Comparison of ENCODE assay signal across 10 cellular contexts in the genomic region with DNA sequence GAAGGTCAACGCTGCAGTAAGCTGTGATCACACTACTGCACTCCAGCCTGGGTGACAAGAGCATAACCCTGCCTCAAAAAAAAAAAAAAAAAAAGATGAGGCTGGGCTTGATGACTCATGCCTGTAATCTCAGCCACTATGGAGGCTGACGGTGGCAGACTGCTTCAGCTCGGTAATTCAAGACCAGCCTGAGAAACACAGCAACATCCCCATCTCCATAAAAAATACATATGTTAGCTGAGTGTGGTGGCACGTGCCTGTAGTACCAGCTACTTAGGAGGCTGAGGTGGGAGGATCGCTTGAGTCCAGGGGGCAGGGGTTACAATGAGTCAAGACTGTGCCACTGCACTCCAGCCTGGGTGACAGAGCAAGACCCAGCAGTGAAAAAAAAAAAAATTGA. TPM values are rescaled to one million over a fixed set of nuclear protein-coding genes. Genes with fewer than 3 reads are reported as not detected.
A peak's percentile ranks its signal among the peaks of the same experiment; 100 is the strongest.
DNase-seq lines count a peak whose midpoint lies in the region; ATAC-seq and TF ChIP-seq lines count a peak whose summit lies in the region.
"Had no signal": no experiment of that assay in that cellular context is flagged by ENCODE, and none has a peak within 500 bp of the region (broad histone marks: within the 10 kb centered on the region; RNA-seq: fewer than 3 reads in every experiment).

No MANE protein-coding gene starts in this region.

- peak overlapping the region; percentile 51 for H3K4me3 Mint-ChIP-seq in activated naive CD8-positive, alpha-beta T cell treated with anti-CD3 and anti-CD28 coated beads, Interleukin-2, amount 10 ng/mL, durations not matched to agents 7 days and 5 days

- peaks cover 28% of the 10 kb centered on the region for H3K36me3 Mint-ChIP-seq in activated naive CD8-positive, alpha-beta T cell treated with anti-CD3 and anti-CD28 coated beads, Interleukin-2, amount 10 ng/mL, durations not matched to agents 7 days and 5 days

- no peak overlapping the region for H3K9ac ChIP-seq in DND-41 (ENCODE audit: low read depth, low read length)
- H3K9ac ChIP-seq in mesenchymal stem cell (ENCODE audit: low read length) = no peak overlapping the region

- no peak overlapping the region for H3K4ac ChIP-seq in mesenchymal stem cell (ENCODE audit: low read depth in 1 of 2, low read length in 2 of 2)

- TF ChIP-seq CTCF in DND-41 (IDR thresholded peaks at IDR 0.05; ENCODE audit: borderline replicate concordance, extremely low read depth, low read length, poor library complexity, severe bottlenecking) = no peak
- no peak for TF ChIP-seq CTCF in tibial artery (IDR thresholded peaks at IDR 0.05)

- WGBS in mesenchymal stem cell = 78% methylated on average over 2 of the region's 5 CpGs

- no peaks in the 10 kb centered on the region for H4K20me1 ChIP-seq in DND-41 (ENCODE audit: insufficient read depth, low read length)

- H4K91ac ChIP-seq in mesenchymal stem cell (ENCODE audit: low read length) = no peak overlapping the region

- H2BK12ac ChIP-seq in mesenchymal stem cell (ENCODE audit: low read length in 2 of 2) = no peak overlapping the region

- H3K23ac ChIP-seq in mesenchymal stem cell (ENCODE audit: low read length in 2 of 2) = no peak overlapping the region

- H3K18ac ChIP-seq in mesenchymal stem cell (ENCODE audit: low read depth in 1 of 2, low read length in 2 of 2) = no peak overlapping the region

- no peak overlapping the region for H3K4me2 ChIP-seq in DND-41 (ENCODE audit: insufficient read depth, low read length)
- peak overlapping the region; percentile 3 for H3K4me2 ChIP-seq in mesenchymal stem cell (ENCODE audit: low read length, poor library complexity, severe bottlenecking)

- H2BK15ac ChIP-seq in mesenchymal stem cell (ENCODE audit: low read depth, poor library complexity, severe bottlenecking) = no peak overlapping the region

- no peaks in the 10 kb centered on the region for H3K27me3 ChIP-seq in DND-41 (ENCODE audit: insufficient read depth, low read length, poor library complexity)
- H3K27me3 ChIP-seq in mesenchymal stem cell (ENCODE audit: control insufficient read depth in 1 of 2, insufficient read depth in 1 of 2, low read length in 2 of 2) = no peaks in the 10 kb centered on the region
- no peaks in the 10 kb centered on the region for H3K27me3 ChIP-seq in tibial artery
- H3K27me3 ChIP-seq: gastroesophageal sphincter had no signal

- H2AFZ ChIP-seq in DND-41 (ENCODE audit: low read depth, low read length) (no peak overlapping the region), mesenchymal stem cell (ENCODE audit: low read depth, low read length) (no peak overlapping the region)

- H4K8ac ChIP-seq in mesenchymal stem cell (ENCODE audit: low read length) = no peak overlapping the region

- H3K4me1 Mint-ChIP-seq in activated naive CD8-positive, alpha-beta T cell treated with anti-CD3 and anti-CD28 coated beads, Interleukin-2, amount 10 ng/mL, durations not matched to agents 7 days and 5 days = peaks cover 26% of the 10 kb centered on the region

- peaks cover 28% of the 10 kb centered on the region for H3K4me1 ChIP-seq in DND-41 (ENCODE audit: insufficient read depth, low read length)
- peaks cover 5% of the 10 kb centered on the region for H3K4me1 ChIP-seq in mesenchymal stem cell (ENCODE audit: control insufficient read depth, insufficient read depth, low read depth, low read length)
- peaks cover 0 to 7% (median 3%) of the 10 kb centered on the region in 4 donors for H3K4me1 ChIP-seq in tibial artery

- H3K27ac ChIP-seq in DND-41 (ENCODE audit: low read length) (no peak overlapping the region), mesenchymal stem cell (ENCODE audit: low read length, poor library complexity, severe bottlenecking) (peak overlapping the region; percentile 14), tibial artery (no peak overlapping the region)
- H3K27ac ChIP-seq: gastroesophageal sphincter had no signal

- no peak overlapping the region for H2BK120ac ChIP-seq in mesenchymal stem cell (ENCODE audit: low read depth, low read length)

- intact Hi-C loops in tibial artery (cut with DNase I; ENCODE audit: low total_unique reads) = no loop called here

- H3K27ac Mint-ChIP-seq in activated naive CD8-positive, alpha-beta T cell treated with anti-CD3 and anti-CD28 coated beads, Interleukin-2, amount 10 ng/mL, durations not matched to agents 7 days and 5 days = no peak overlapping the region

- H3K79me1 ChIP-seq in mesenchymal stem cell (replicated peaks; ENCODE audit: low read length, poor library complexity, severe bottlenecking) = peaks cover 10% of the 10 kb centered on the region

- no peak overlapping the region for H2BK5ac ChIP-seq in mesenchymal stem cell (ENCODE audit: low read depth, low read length, poor library complexity, severe bottlenecking)

- H3K14ac ChIP-seq in mesenchymal stem cell (ENCODE audit: low read length in 2 of 2) = no peak overlapping the region

- no peaks in the 10 kb centered on the region for H3K9me3 Mint-ChIP-seq in activated naive CD8-positive, alpha-beta T cell treated with anti-CD3 and anti-CD28 coated beads, Interleukin-2, amount 10 ng/mL, durations not matched to agents 7 days and 5 days

- ATAC-seq in DND-41 (ENCODE audit: insufficient read depth, low read depth) = peak; percentile 58
- peak; percentile 61 for ATAC-seq in activated naive CD8-positive, alpha-beta T cell treated with anti-CD3 and anti-CD28 coated beads, Interleukin-2, amount 10 ng/mL, durations not matched to agents 7 days and 5 days (ENCODE audit: low read depth)
- ATAC-seq: gastroesophageal sphincter had no signal

- POLR2A ChIA-PET in activated naive CD8-positive, alpha-beta T cell treated with anti-CD3 and anti-CD28 coated beads, Interleukin-2, amount 10 ng/mL, durations not matched to agents 7 days and 5 days (lab: Charles Lee) = interaction anchor here (1.1 kb wide), 1 partner anchor 232 kb away, joined by 5 read pairs; no protein-coding TSS in a partner anchor

- H3K9me3 ChIP-seq in DND-41 (ENCODE audit: insufficient read depth, low read length, severe bottlenecking) = no peaks in the 10 kb centered on the region
- H3K9me3 ChIP-seq in mesenchymal stem cell (ENCODE audit: control insufficient read depth, low read length) = no peaks in the 10 kb centered on the region
- no peaks in the 10 kb centered on the region for H3K9me3 ChIP-seq in tibial artery
- H3K9me3 ChIP-seq: gastroesophageal sphincter had no signal

- no peak overlapping the region for H3K4me3 ChIP-seq in DND-41 (ENCODE audit: low read depth in 1 of 2, low read length in 2 of 2)
- H3K4me3 ChIP-seq in mesenchymal stem cell (ENCODE audit: insufficient read depth in 1 of 2, low read depth in 1 of 2, low read length in 2 of 2) = no peak overlapping the region
- no peak overlapping the region for H3K4me3 ChIP-seq in tibial artery
- H3K4me3 ChIP-seq: gastroesophageal sphincter had no signal

- no peaks in the 10 kb centered on the region for H3K79me2 ChIP-seq in DND-41 (ENCODE audit: insufficient read depth, low read length)

- no peaks in the 10 kb centered on the region for H3K27me3 Mint-ChIP-seq in activated naive CD8-positive, alpha-beta T cell treated with anti-CD3 and anti-CD28 coated beads, Interleukin-2, amount 10 ng/mL, durations not matched to agents 7 days and 5 days

- peak overlapping the region; percentile 19 for H2AK5ac ChIP-seq in mesenchymal stem cell (ENCODE audit: low read length, severe bottlenecking)

- peaks cover 12% of the 10 kb centered on the region; the same call in 1 of the 2 replicates for H3K36me3 ChIP-seq in DND-41 (ENCODE audit: insufficient read depth, low read length)
- peaks cover 0 to 32% of the 10 kb centered on the region in 2 experiments for H3K36me3 ChIP-seq in mesenchymal stem cell (ENCODE audit: control insufficient read depth in 1 of 2, insufficient read depth in 2 of 2, low read depth in 1 of 2, low read length in 2 of 2)
- peaks cover 0 to 8% (median 3%) of the 10 kb centered on the region in 3 donors for H3K36me3 ChIP-seq in tibial artery

- DNase-seq in DND-41 (peak; percentile 13), NCI-H226 (peak; percentile 53), mesenchymal stem cell (peak; percentile 82), hepatic stellate cell (ENCODE audit: low spot score) (no peak), tibial artery (no peak), epidermal melanocyte (ENCODE audit: insufficient read length, low spot score) (no peak), NCI-H2029 (lab: John Stamatoyannopoulos, UW) (no peak)
- no peak for DNase-seq in activated naive CD8-positive, alpha-beta T cell treated with anti-CD3 and anti-CD28 coated beads, Interleukin-2, amount 10 ng/mL, durations not matched to agents 7 days and 5 days
- DNase-seq: NCI-H1436 treated with DMSO at 0.1 percent for 48 hours had no signal

RNA-seq across cellular contexts. Expression of a gene that starts 50.4 kb away (rescaled TPM):
- 1 to 10 TPM; 9.0 TPM for total RNA-seq in activated naive CD8-positive, alpha-beta T cell treated with anti-CD3 and anti-CD28 coated beads, Interleukin-2, amount 10 ng/mL, durations not matched to agents 7 days and 5 days
- polyA plus RNA-seq in mesenchymal stem cell (2013, experiment 1 of 2) = 12.0 TPM
- 13.0 TPM for polyA plus RNA-seq in mesenchymal stem cell (2013, experiment 2 of 2)

Comparison
In these comparisons a context has a peak if more than half of its experiments do, and no peak if none do; other contexts are left out.
1. DNase-seq: peak in DND-41 (single experiment), NCI-H226 (single experiment) and mesenchymal stem cell (single experiment); none in activated naive CD8-positive, alpha-beta T cell treated with anti-CD3 and anti-CD28 coated beads, Interleukin-2, amount 10 ng/mL, durations not matched to agents 7 days and 5 days (single experiment), hepatic stellate cell (single experiment), tibial artery (0 of 2), epidermal melanocyte (single experiment) and NCI-H2029 (single experiment).